Comparison of ENCODE assay signal across 8 cellular contexts in the genomic region with DNA sequence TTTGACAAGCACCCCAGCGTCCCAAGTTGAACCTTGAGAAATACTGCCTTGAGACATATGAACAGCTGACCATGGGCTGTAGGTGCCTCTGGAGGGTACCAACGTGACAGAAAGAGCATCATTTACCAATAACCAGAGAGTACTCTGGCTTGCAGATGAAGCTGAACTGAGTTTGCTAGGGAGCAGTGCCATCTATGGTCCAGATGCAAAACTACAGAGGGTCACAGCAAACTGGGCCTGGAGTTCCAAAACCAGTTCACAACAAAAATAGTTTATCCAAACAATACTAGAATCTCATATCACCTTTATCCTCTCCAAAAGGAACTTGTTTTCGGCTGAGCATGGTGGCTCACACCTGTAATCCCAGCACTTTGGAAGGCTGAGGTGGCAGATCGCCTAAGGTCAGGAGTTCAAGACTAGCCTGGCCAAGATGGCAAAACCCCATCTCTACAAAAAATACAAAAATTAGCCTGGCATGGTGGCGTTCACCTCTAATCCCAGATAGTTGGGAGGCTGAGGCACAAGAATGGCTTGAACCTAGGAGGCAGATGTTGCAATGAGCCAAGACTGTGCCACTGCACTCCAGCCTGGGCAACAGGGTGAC.
DNase-seq lines count a peak whose midpoint lies in the region; ATAC-seq and TF ChIP-seq lines count a peak whose summit lies in the region.

No MANE protein-coding gene starts in this region.

- no peaks in the 10 kb centered on the region for H3K4me1 ChIP-seq in endodermal cell (ENCODE audit: control insufficient read depth, insufficient read depth, low read length)
- peaks cover 0 to 31% (median 10%) of the 10 kb centered on the region in 4 donors for H3K4me1 ChIP-seq in tibial nerve

- no peak for TF ChIP-seq EP300 in tibial nerve (IDR thresholded peaks at IDR 0.05)

- H3K4me3 Mint-ChIP-seq in endodermal cell: no peak overlapping the region

- peaks cover 65% of the 10 kb centered on the region for H3K36me3 ChIP-seq in MG63
- peaks cover 69% of the 10 kb centered on the region for H3K36me3 ChIP-seq in endodermal cell (ENCODE audit: control insufficient read depth, insufficient read depth, low read length)
- peaks cover 2 to 39% (median 4%) of the 10 kb centered on the region in 3 donors for H3K36me3 ChIP-seq in tibial nerve

- peaks cover 1% of the 10 kb centered on the region for H3K4me1 Mint-ChIP-seq in endodermal cell

- no peaks in the 10 kb centered on the region for H3K9me3 Mint-ChIP-seq in endodermal cell

- H3K27ac ChIP-seq in endodermal cell (ENCODE audit: low read depth, low read length): no peak overlapping the region
- no peak overlapping the region for H3K27ac ChIP-seq in tibial nerve

- peaks cover 43% of the 10 kb centered on the region for H3K36me3 Mint-ChIP-seq in endodermal cell (ENCODE audit: low read depth)

- no peaks in the 10 kb centered on the region for H3K27me3 Mint-ChIP-seq in endodermal cell (ENCODE audit: insufficient read depth)

- peak; percentile 88 for TF ChIP-seq CTCF in endodermal cell (conservative IDR thresholded peaks at IDR 0.05)
- peak; percentile 47 to 63 (median 53) for TF ChIP-seq CTCF in tibial nerve (IDR thresholded peaks at IDR 0.05)

- DNase-seq in NCI-H748 (lab: John Stamatoyannopoulos, UW; ENCODE audit: unreplicated experiment) (peak; percentile 48), NCI-H748 treated with DMSO at 0.1 percent for 48 hours (lab: John Stamatoyannopoulos, UW) (no peak), MG63 (peak; percentile 11), endodermal cell (peak; percentile 79), midbrain (lab: John Stamatoyannopoulos, UW) (peak; percentile 51), tibial nerve (ENCODE audit: low spot score in 2 of 2) (peak in 1 of 2 donors; percentile 26)
- peak; percentile 39 for DNase-seq in activated CD4-positive, alpha-beta T cell treated with anti-CD3 and anti-CD28 coated beads for 48 hours

- H3K9me3 ChIP-seq in MG63: no peaks in the 10 kb centered on the region
- no peaks in the 10 kb centered on the region for H3K9me3 ChIP-seq in endodermal cell (ENCODE audit: control insufficient read depth, low read length)
- no peaks in the 10 kb centered on the region for H3K9me3 ChIP-seq in tibial nerve

- 75 to 78% methylated on average over 5 of the region's 5 CpGs for WGBS in endodermal cell (ENCODE audit: insufficient coverage in 1 of 2, insufficient read length in 1 of 2), 2 experiments
- WGBS in tibial nerve, 2 donors: 50 to 67% methylated on average over 5 of the region's 5 CpGs

- H3K4me3 ChIP-seq in MG63 (no peak overlapping the region), endodermal cell (ENCODE audit: low read length) (no peak overlapping the region), tibial nerve (no peak overlapping the region)

- H3K27ac Mint-ChIP-seq in endodermal cell: no peak overlapping the region

- H3K27me3 ChIP-seq in MG63 (no peaks in the 10 kb centered on the region), endodermal cell (ENCODE audit: control insufficient read depth, insufficient read depth, low read length, poor library complexity, severe bottlenecking) (no peaks in the 10 kb centered on the region), tibial nerve (no peaks in the 10 kb centered on the region)

- no peak overlapping the region for H3K9ac ChIP-seq in endodermal cell (ENCODE audit: extremely low read depth, low read length, poor library complexity, severe bottlenecking)

- TF ChIP-seq POLR2A in tibial nerve (IDR thresholded peaks at IDR 0.05): no peak

- ATAC-seq in GM19324 (IDR thresholded peaks at IDR 0.05; ENCODE audit: low FRiP score, unreplicated experiment): no peak
